ENCODE assay signal across 13 cellular contexts in genomic region chr17:75317671-75318070, GRCh38. TPM values are rescaled to one million over a fixed set of nuclear protein-coding genes. Genes with fewer than 3 reads are reported as not detected.
A peak's percentile ranks its signal among the peaks of the same experiment; 100 is the strongest.
DNase-seq lines count a peak whose midpoint lies in the region; ATAC-seq lines count a peak whose summit lies in the region.
"Had no signal": no experiment of that assay in that cellular context is flagged by ENCODE, and none has a peak within 500 bp of the region (broad histone marks: within the 10 kb centered on the region; RNA-seq: fewer than 3 reads in every experiment).

No MANE protein-coding gene starts in this region.

- H3K4me1 Mint-ChIP-seq in activated CD4-positive, alpha-beta memory T cell treated with anti-CD3 and anti-CD28 coated beads, Interleukin-2, amount 10 ng/mL, durations not matched to agents 7 days and 5 days = peaks cover 29% of the 10 kb centered on the region
- H3K4me1 Mint-ChIP-seq in memory B cell = peaks cover 42% of the 10 kb centered on the region

- H3K9me3 Mint-ChIP-seq in activated CD4-positive, alpha-beta memory T cell treated with anti-CD3 and anti-CD28 coated beads, Interleukin-2, amount 10 ng/mL, durations not matched to agents 7 days and 5 days = no peaks in the 10 kb centered on the region
- no peaks in the 10 kb centered on the region for H3K9me3 Mint-ChIP-seq in memory B cell

- H3K36me3 Mint-ChIP-seq in activated CD4-positive, alpha-beta memory T cell treated with anti-CD3 and anti-CD28 coated beads, Interleukin-2, amount 10 ng/mL, durations not matched to agents 7 days and 5 days (ENCODE audit: low read depth) = peaks cover 26% of the 10 kb centered on the region
- peaks cover 10% of the 10 kb centered on the region for H3K36me3 Mint-ChIP-seq in memory B cell

- ATAC-seq in memory B cell (ENCODE audit: low read depth) = no peak
- no peak for ATAC-seq in GM19452 (IDR thresholded peaks at IDR 0.05; ENCODE audit: unreplicated experiment)
- no peak for ATAC-seq in GM21515 (IDR thresholded peaks at IDR 0.05; ENCODE audit: unreplicated experiment)

- no peak overlapping the region for H3K4me3 Mint-ChIP-seq in activated CD4-positive, alpha-beta memory T cell treated with anti-CD3 and anti-CD28 coated beads, Interleukin-2, amount 10 ng/mL, durations not matched to agents 7 days and 5 days
- no peak overlapping the region for H3K4me3 Mint-ChIP-seq in memory B cell

- H3K27me3 Mint-ChIP-seq in activated CD4-positive, alpha-beta memory T cell treated with anti-CD3 and anti-CD28 coated beads, Interleukin-2, amount 10 ng/mL, durations not matched to agents 7 days and 5 days = no peaks in the 10 kb centered on the region
- no peaks in the 10 kb centered on the region for H3K27me3 Mint-ChIP-seq in memory B cell

- POLR2A ChIA-PET in activated CD4-positive, alpha-beta memory T cell treated with anti-CD3 and anti-CD28 coated beads, Interleukin-2, amount 10 ng/mL, durations not matched to agents 7 days and 5 days (lab: Charles Lee) = interaction anchor here (1.0 kb wide), 1 partner anchor 17 kb away, joined by 3 read pairs; no protein-coding TSS in a partner anchor

- CTCF ChIA-PET in activated CD4-positive, alpha-beta memory T cell treated with anti-CD3 and anti-CD28 coated beads, Interleukin-2, amount 10 ng/mL, durations not matched to agents 7 days and 5 days (lab: Charles Lee) = interaction anchor here (2.6 kb wide), 1 partner anchor 13 kb away, joined by 5 read pairs; no protein-coding TSS in a partner anchor

- peak overlapping the region; percentile 31 for H3K27ac Mint-ChIP-seq in activated CD4-positive, alpha-beta memory T cell treated with anti-CD3 and anti-CD28 coated beads, Interleukin-2, amount 10 ng/mL, durations not matched to agents 7 days and 5 days
- H3K27ac Mint-ChIP-seq in memory B cell = peak overlapping the region; percentile 84

- DNase-seq in A172 (ENCODE audit: low spot score) (peak; percentile 37), ELF-1 (ENCODE audit: low read depth, low spot score) (peak; percentile 39), memory B cell (ENCODE audit: low spot score in 2 of 2) (no peak), DMS53 treated with DMSO at 0.1 percent for 48 hours (lab: John Stamatoyannopoulos, UW; ENCODE audit: unreplicated experiment) (no peak), AML-193 (lab: John Stamatoyannopoulos, UW) (no peak)
- no peak for DNase-seq in activated CD4-positive, alpha-beta memory T cell treated with anti-CD3 and anti-CD28 coated beads, Interleukin-2, amount 10 ng/mL, durations not matched to agents 7 days and 5 days
- DNase-seq: activated CD4-positive, alpha-beta T cell treated with anti-CD3 and anti-CD28 coated beads, Interleukin-2, amount 50 U/mL, for 4 hours; BE2C; dermis blood vessel endothelial cell; GF-D8; NCI-H1930 had no signal

RNA-seq across cellular contexts. Expression of gene SLC25A19, which starts 28.4 kb away (rescaled TPM):
- 13.6 and 22.6 TPM in 2 replicates for total RNA-seq in A172 (2014; rRNA removed; shearing (Covaris generic))
- total RNA-seq in activated CD4-positive, alpha-beta memory T cell treated with anti-CD3 and anti-CD28 coated beads, Interleukin-2, amount 10 ng/mL, durations not matched to agents 7 days and 5 days = 10 to 100 TPM; 24.3 to 27.9 TPM

RNA-seq across cellular contexts. Expression of gene MIF4GD, which starts 46.6 kb away (rescaled TPM):
- 34.2 and 43.5 TPM in 2 replicates for total RNA-seq in A172 (2014; rRNA removed; shearing (Covaris generic))
- 10 to 100 TPM; 54.8 to 60.3 TPM for total RNA-seq in activated CD4-positive, alpha-beta memory T cell treated with anti-CD3 and anti-CD28 coated beads, Interleukin-2, amount 10 ng/mL, durations not matched to agents 7 days and 5 days

RNA-seq across cellular contexts. Expression of gene MRPS7, which starts 56.0 kb away (rescaled TPM):
- 100 and 101 TPM in 2 replicates for total RNA-seq in A172 (2014; rRNA removed; shearing (Covaris generic))
- total RNA-seq in activated CD4-positive, alpha-beta memory T cell treated with anti-CD3 and anti-CD28 coated beads, Interleukin-2, amount 10 ng/mL, durations not matched to agents 7 days and 5 days = 10 to 100 TPM; 39.7 to 40.0 TPM

RNA-seq across cellular contexts. Expression of gene GGA3, which starts 56.3 kb away (rescaled TPM):
- 12.9 and 15.1 TPM in 2 replicates for total RNA-seq in A172 (2014; rRNA removed; shearing (Covaris generic))
- total RNA-seq in activated CD4-positive, alpha-beta memory T cell treated with anti-CD3 and anti-CD28 coated beads, Interleukin-2, amount 10 ng/mL, durations not matched to agents 7 days and 5 days = 10 to 100 TPM; 73.4 to 79.4 TPM

Comparison
In these comparisons a context has a peak if more than half of its experiments do, and no peak if none do; other contexts are left out.
1. DNase-seq: peak in A172 (single experiment) and ELF-1 (single experiment); none in activated CD4-positive, alpha-beta memory T cell treated with anti-CD3 and anti-CD28 coated beads, Interleukin-2, amount 10 ng/mL, durations not matched to agents 7 days and 5 days (single experiment), memory B cell (0 of 2), DMS53 treated with DMSO at 0.1 percent for 48 hours (single experiment) and AML-193 (0 of 2).